ENCODE assay signal across 29 cellular contexts in the genomic region with DNA sequence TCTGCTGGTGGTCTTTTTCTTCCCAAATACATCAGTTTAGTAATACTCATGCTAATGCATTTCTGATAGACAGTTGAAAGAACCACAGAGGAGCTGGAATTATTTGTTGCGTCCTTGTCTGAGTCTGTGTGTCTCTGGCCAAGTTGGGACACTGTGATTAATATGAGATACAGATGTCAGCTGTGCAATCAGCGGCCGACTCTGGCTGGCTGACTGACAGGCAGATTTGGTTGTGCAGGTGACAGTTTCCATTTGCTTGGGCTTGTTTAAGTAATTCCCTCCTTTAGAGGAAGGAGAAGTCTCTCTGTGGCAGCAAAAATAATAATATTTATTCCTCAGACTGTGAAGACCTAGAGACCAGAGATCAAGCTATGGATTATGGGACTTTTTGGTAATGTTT.
"Had no signal": no experiment of that assay in that cellular context is flagged by ENCODE, and none has a peak within 500 bp of the region (broad histone marks: within the 10 kb centered on the region; RNA-seq: fewer than 3 reads in every experiment).

No MANE protein-coding gene starts in this region.

- ATAC-seq: left colon; left lung; lower lobe of right lung; naive thymus-derived CD4-positive, alpha-beta T cell; natural killer cell treated with Interleukin-12 subunit alpha and Interleukin-12 subunit beta and Interleukin-15 and Interleukin-18, amount 100 ng/mL, for 72 hours; pancreas; right cardiac atrium; sciatic nerve; stimulated activated naive B cell treated with anti-CD40 and anti-IgM and Interleukin-4, amounts not matched to agents 10 μg/mL and 1 μg/mL and 100 μg/mL, for 72 hours; stimulated activated naive CD8-positive, alpha-beta T cell treated with anti-CD3 and anti-CD28 coated beads, Interleukin-15, Interleukin-2, amounts not matched to agents 100 U/mL and 50 U/mL, for 24 hours had no signal

- H3K4me3 ChIP-seq: left lung, lower lobe of right lung, pancreas, prostate gland, skin epidermis, stomach, testis, thyroid gland, transverse colon, vagina had no signal

- H3K4me1 ChIP-seq: left lung, lower lobe of right lung, pancreas, prostate gland, stomach, testis, transverse colon, vagina had no signal

- DNase-seq: hypothalamus; immature natural killer cell; kidney; left colon; lower lobe of right lung; mammary epithelial cell; mesenchymal stem cell; naive thymus-derived CD4-positive, alpha-beta T cell; nucleus accumbens; pancreas; posterior cingulate gyrus; retina; stimulated activated CD4-positive, alpha-beta T cell treated with anti-CD3 and anti-CD28 coated beads, Interleukin-12 subunit alpha, Interleukin-12 subunit beta, amount 100 ng/mL, for 4 hours; stimulated activated CD4-positive, alpha-beta T cell treated with anti-CD3 and anti-CD28 coated beads, Interleukin-15, amount 100 ng/mL, for 24 hours; stimulated activated CD4-positive, alpha-beta T cell treated with anti-CD3 and anti-CD28 coated beads, Interleukin-2, amount 100 ng/mL, for 24 hours; stimulated activated CD4-positive, alpha-beta T cell treated with anti-CD3 and anti-CD28 coated beads, Interleukin-4, amount 100 ng/mL, for 1 hour; stimulated activated naive B cell treated with anti-CD40 and anti-IgM and Interleukin-4, amounts not matched to agents 10 μg/mL and 1 μg/mL and 100 μg/mL, for 72 hours; stimulated activated naive CD8-positive, alpha-beta T cell treated with anti-CD3 and anti-CD28 coated beads, Interleukin-15, Interleukin-2, amounts not matched to agents 100 U/mL and 50 U/mL, for 24 hours; stomach; testis; thyroid gland; transverse colon had no signal

- H3K36me3 ChIP-seq: left lung, lower lobe of right lung, pancreas, prostate gland, stomach, thyroid gland, transverse colon, vagina had no signal

- H3K9me3 ChIP-seq: left lung, lower lobe of right lung, pancreas, prostate gland, stomach, testis, thyroid gland, transverse colon, vagina had no signal

- H3K27me3 ChIP-seq: left lung, pancreas, stomach, testis, thyroid gland, transverse colon, vagina had no signal
